In the genomic region with DNA sequence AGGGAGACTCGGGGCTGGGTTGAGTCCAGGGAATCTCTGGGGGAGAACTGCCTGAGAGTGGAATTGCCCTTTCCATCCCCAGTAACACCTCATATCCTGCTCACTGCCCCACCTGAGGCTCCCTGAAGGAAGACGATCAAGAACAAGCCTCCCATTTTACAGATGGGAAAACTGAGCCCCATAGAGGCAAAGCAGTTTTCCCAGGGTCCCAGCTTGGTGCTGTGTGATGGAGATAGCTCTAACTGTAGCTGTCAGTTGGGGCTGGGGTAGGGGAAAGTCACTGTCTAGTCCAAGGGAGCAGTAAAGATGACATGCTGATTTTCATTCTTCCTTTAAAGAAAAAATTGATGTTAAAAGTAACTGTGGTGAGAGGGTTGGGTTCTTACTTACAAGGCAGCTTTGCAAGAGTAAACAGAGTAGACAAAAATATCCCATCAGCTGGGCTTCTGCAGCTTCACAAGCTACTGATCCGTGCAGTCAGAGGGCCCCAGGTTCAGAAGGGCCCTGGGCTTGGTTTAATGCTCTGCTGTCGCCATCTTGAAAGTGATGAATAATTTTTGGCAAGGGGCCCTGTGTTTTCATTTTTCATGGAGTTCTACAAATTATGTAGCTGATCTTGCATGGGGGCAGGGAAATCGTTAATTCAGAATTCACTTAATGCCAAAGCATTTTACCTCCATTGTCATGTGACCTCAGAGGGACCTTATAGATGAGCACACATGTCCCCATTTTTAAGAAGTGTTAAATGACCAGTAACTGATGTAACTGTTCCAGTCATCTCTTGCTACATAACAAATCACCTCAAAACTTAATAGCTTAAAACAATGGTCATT, we compare ENCODE assay signal across 2 cellular contexts.
TF ChIP-seq lines count a peak whose summit lies in the region.

No MANE protein-coding gene starts in this region.

TF ChIP-seq in WTC11, 78 proteins besides CTCF, POLR2A, EP300 and RAD21 (continued from another document):
- TF ChIP-seq, protein P1, sequence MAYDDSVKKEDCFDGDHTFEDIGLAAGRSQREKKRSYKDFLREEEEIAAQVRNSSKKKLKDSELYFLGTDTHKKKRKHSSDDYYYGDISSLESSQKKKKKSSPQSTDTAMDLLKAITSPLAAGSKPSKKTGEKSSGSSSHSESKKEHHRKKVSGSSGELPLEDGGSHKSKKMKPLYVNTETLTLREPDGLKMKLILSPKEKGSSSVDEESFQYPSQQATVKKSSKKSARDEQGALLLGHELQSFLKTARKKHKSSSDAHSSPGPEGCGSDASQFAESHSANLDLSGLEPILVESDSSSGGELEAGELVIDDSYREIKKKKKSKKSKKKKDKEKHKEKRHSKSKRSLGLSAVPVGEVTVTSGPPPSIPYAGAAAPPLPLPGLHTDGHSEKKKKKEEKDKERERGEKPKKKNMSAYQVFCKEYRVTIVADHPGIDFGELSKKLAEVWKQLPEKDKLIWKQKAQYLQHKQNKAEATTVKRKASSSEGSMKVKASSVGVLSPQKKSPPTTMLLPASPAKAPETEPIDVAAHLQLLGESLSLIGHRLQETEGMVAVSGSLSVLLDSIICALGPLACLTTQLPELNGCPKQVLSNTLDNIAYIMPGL (CRISPR knock-in tag; IDR thresholded peaks at IDR 0.05), result no peak

TF ChIP-seq in HepG2, 621 proteins besides CTCF, POLR2A, EP300 and RAD21:
- TF ChIP-seq, protein P2, sequence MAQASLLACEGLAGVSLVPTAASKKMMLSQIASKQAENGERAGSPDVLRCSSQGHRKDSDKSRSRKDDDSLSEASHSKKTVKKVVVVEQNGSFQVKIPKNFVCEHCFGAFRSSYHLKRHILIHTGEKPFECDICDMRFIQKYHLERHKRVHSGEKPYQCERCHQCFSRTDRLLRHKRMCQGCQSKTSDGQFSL (CRISPR knock-in tag; IDR thresholded peaks at IDR 0.05), result no peak
- TF ChIP-seq ZNF629 (CRISPR knock-in tag; conservative IDR thresholded peaks at IDR 0.05) (peak; percentile 84), CHD4 (IDR thresholded peaks at IDR 0.05; ENCODE audit: borderline replicate concordance, low read length) (peak; percentile 39; the same call in 1 of the 2 replicates)
